In genomic region chrX:47817421-47817820, GRCh38 we compare ENCODE assay signal across 1 cellular context.
TF ChIP-seq lines count a peak whose summit lies in the region.

No MANE protein-coding gene starts in this region.

TF ChIP-seq in K562, 482 proteins besides CTCF, POLR2A, EP300 and RAD21 (continued from another document and continues in another):
- TF ChIP-seq RFX5 (IDR thresholded peaks at IDR 0.05; ENCODE audit: low read depth, low read length) (no peak), TGIF2 (CRISPR knock-in tag; IDR thresholded peaks at IDR 0.05) (no peak), KLF16 (IDR thresholded peaks at IDR 0.05) (peak; percentile 96), SRSF7 (optimal IDR thresholded peaks at IDR 0.05; ENCODE audit: low read depth, low read length) (no peak), TCFL5 (CRISPR knock-in tag; conservative IDR thresholded peaks at IDR 0.05) (no peak; the same call in 1 of the 2 replicates), MAZ (CRISPR knock-in tag; conservative IDR thresholded peaks at IDR 0.05 in 1 of 2, IDR thresholded peaks at IDR 0.05 in 1 of 2) (peak in 1 of 2 experiments; percentile 27; a peak in 1 of 4 replicates), DNMT1 (IDR thresholded peaks at IDR 0.05) (no peak), PTRF (tag; IDR thresholded peaks at IDR 0.05) (no peak), ATF7 (IDR thresholded peaks at IDR 0.05) (no peak), ZSCAN29 (IDR thresholded peaks at IDR 0.05) (no peak), RCOR1 (IDR thresholded peaks at IDR 0.05; ENCODE audit: borderline replicate concordance in 1 of 2, low read depth in 2 of 2, low read length in 2 of 2) (peak; percentile 40 to 91; a peak in 2 of 4 replicates), CBFA2T2 (conservative IDR thresholded peaks at IDR 0.05) (peak; percentile 96), ZBTB1 (CRISPR knock-in tag; IDR thresholded peaks at IDR 0.05; ENCODE audit: borderline replicate concordance, low read depth) (no peak), E2F5 (CRISPR knock-in tag; IDR thresholded peaks at IDR 0.05) (no peak), TAF1 (IDR thresholded peaks at IDR 0.05; ENCODE audit: control insufficient read depth, extremely low read depth, insufficient read depth, low read length, severe bottlenecking) (peak; percentile 32), ARID1B (IDR thresholded peaks at IDR 0.05) (peak; percentile 98), SIN3B (IDR thresholded peaks at IDR 0.05; ENCODE audit: low read depth) (no peak), MTF1 (CRISPR knock-in tag; IDR thresholded peaks at IDR 0.05; ENCODE audit: borderline replicate concordance) (no peak), FIP1L1 (IDR thresholded peaks at IDR 0.05; ENCODE audit: low read depth, low read length, poor library complexity, severe bottlenecking) (no peak), CBX8 (IDR thresholded peaks at IDR 0.05; ENCODE audit: borderline replicate concordance, extremely low read depth, low read depth, low read length, poor library complexity, severe bottlenecking) (no peak), HNRNPUL1 (IDR thresholded peaks at IDR 0.05; ENCODE audit: low read length) (no peak), CLOCK (CRISPR knock-in tag; IDR thresholded peaks at IDR 0.05; ENCODE audit: borderline replicate concordance) (no peak), HOXB6 (CRISPR knock-in tag; IDR thresholded peaks at IDR 0.05; ENCODE audit: borderline replicate concordance) (no peak), GATAD2A (IDR thresholded peaks at IDR 0.05) (no peak; the same call in 1 of the 2 replicates), PURB (CRISPR knock-in tag; IDR thresholded peaks at IDR 0.05; ENCODE audit: low read depth) (no peak), SIRT6 (IDR thresholded peaks at IDR 0.05; ENCODE audit: low read depth, low read length) (no peak)
- TF ChIP-seq, protein P1, sequence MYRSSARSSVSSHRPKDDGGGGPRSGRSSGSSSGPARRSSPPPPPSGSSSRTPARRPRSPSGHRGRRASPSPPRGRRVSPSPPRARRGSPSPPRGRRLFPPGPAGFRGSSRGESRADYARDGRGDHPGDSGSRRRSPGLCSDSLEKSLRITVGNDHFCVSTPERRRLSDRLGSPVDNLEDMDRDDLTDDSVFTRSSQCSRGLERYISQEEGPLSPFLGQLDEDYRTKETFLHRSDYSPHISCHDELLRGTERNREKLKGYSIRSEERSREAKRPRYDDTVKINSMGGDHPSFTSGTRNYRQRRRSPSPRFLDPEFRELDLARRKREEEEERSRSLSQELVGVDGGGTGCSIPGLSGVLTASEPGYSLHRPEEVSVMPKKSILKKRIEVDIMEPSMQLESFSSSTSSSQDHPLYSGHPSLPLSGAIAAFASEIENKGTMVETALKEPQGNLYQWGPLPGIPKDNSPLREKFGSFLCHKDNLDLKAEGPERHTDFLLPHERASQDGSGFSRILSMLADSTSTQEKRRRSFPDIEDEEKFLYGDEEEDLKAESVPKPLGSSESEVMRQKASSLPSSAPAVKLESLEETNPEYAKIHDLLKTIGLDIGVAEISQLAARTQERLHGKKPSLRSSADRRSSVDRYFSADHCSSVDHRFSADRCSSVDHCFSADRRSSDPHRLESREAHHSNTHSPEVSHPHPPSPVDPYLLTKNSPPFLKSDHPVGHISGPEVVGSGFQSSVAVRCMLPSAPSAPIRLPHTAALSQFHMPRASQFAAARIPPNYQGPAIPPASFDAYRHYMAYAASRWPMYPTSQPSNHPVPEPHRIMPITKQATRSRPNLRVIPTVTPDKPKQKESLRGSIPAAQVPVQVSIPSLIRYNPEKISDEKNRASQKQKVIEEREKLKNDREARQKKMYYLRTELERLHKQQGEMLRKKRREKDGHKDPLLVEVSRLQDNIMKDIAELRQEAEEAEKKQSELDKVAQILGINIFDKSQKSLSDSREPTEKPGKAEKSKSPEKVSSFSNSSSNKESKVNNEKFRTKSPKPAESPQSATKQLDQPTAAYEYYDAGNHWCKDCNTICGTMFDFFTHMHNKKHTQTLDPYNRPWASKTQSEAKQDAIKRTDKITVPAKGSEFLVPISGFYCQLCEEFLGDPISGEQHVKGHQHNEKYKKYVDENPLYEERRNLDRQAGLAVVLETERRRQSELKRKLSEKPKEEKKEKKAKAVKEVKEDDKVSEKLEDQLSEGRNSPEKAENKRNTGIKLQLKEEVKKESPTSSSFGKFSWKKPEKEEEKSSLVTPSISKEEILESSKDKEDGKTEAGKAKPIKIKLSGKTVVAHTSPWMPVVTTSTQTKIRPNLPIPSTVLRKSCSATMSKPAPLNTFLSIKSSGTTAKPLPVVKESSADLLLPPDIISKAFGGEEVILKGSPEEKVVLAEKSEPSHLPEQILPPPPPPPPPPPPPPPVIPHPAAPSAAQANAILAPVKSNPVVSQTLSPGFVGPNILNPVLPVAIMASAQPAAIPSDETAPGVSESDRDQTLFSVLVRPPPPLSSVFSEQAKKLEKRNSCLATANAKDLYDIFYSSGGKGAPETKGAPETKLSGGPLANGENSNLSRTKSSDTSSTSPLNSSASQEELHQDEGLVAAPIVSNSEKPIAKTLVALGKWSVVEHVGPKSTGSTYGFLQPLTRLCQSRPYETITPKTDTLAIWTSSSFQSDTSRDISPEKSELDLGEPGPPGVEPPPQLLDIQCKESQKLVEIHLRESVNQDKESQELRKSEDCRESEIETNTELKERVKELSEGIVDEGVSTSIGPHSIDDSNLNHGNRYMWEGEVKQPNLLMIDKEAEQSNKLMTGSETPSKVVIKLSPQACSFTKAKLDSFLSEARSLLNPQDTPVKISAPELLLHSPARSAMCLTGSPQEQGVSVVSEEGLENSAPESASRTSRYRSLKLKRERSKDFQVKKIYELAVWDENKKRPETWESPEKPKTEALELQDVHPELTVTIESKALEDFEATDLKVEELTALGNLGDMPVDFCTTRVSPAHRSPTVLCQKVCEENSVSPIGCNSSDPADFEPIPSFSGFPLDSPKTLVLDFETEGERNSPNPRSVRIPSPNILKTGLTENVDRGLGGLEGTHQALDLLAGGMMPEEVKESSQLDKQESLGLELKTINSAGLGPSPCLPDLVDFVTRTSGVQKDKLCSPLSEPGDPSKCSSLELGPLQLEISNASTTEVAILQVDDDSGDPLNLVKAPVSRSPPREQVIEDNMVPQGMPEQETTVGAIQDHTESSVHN (IDR thresholded peaks at IDR 0.05; ENCODE audit: borderline replicate concordance in 1 of 2, low read depth in 1 of 2), result no peak
- TF ChIP-seq, protein P2, sequence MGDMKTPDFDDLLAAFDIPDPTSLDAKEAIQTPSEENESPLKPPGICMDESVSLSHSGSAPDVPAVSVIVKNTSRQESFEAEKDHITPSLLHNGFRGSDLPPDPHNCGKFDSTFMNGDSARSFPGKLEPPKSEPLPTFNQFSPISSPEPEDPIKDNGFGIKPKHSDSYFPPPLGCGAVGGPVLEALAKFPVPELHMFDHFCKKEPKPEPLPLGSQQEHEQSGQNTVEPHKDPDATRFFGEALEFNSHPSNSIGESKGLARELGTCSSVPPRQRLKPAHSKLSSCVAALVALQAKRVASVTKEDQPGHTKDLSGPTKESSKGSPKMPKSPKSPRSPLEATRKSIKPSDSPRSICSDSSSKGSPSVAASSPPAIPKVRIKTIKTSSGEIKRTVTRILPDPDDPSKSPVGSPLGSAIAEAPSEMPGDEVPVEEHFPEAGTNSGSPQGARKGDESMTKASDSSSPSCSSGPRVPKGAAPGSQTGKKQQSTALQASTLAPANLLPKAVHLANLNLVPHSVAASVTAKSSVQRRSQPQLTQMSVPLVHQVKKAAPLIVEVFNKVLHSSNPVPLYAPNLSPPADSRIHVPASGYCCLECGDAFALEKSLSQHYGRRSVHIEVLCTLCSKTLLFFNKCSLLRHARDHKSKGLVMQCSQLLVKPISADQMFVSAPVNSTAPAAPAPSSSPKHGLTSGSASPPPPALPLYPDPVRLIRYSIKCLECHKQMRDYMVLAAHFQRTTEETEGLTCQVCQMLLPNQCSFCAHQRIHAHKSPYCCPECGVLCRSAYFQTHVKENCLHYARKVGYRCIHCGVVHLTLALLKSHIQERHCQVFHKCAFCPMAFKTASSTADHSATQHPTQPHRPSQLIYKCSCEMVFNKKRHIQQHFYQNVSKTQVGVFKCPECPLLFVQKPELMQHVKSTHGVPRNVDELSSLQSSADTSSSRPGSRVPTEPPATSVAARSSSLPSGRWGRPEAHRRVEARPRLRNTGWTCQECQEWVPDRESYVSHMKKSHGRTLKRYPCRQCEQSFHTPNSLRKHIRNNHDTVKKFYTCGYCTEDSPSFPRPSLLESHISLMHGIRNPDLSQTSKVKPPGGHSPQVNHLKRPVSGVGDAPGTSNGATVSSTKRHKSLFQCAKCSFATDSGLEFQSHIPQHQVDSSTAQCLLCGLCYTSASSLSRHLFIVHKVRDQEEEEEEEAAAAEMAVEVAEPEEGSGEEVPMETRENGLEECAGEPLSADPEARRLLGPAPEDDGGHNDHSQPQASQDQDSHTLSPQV (IDR thresholded peaks at IDR 0.05), result no peak
- TF ChIP-seq, protein P3, sequence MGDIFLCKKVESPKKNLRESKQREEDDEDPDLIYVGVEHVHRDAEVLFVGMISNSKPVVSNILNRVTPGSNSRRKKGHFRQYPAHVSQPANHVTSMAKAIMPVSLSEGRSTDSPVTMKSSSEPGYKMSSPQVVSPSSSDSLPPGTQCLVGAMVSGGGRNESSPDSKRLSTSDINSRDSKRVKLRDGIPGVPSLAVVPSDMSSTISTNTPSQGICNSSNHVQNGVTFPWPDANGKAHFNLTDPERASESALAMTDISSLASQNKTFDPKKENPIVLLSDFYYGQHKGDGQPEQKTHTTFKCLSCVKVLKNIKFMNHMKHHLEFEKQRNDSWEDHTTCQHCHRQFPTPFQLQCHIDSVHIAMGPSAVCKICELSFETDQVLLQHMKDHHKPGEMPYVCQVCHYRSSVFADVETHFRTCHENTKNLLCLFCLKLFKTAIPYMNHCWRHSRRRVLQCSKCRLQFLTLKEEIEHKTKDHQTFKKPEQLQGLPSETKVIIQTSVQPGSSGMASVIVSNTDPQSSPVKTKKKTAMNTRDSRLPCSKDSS (IDR thresholded peaks at IDR 0.05; ENCODE audit: low read depth, partially characterized antibody), result no peak
- TF ChIP-seq, protein P4, sequence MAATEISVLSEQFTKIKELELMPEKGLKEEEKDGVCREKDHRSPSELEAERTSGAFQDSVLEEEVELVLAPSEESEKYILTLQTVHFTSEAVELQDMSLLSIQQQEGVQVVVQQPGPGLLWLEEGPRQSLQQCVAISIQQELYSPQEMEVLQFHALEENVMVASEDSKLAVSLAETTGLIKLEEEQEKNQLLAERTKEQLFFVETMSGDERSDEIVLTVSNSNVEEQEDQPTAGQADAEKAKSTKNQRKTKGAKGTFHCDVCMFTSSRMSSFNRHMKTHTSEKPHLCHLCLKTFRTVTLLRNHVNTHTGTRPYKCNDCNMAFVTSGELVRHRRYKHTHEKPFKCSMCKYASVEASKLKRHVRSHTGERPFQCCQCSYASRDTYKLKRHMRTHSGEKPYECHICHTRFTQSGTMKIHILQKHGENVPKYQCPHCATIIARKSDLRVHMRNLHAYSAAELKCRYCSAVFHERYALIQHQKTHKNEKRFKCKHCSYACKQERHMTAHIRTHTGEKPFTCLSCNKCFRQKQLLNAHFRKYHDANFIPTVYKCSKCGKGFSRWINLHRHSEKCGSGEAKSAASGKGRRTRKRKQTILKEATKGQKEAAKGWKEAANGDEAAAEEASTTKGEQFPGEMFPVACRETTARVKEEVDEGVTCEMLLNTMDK (IDR thresholded peaks at IDR 0.05; ENCODE audit: borderline replicate concordance, insufficient read depth, low read depth, low read length, poor library complexity, severe bottlenecking), result no peak
- TF ChIP-seq, protein P5, sequence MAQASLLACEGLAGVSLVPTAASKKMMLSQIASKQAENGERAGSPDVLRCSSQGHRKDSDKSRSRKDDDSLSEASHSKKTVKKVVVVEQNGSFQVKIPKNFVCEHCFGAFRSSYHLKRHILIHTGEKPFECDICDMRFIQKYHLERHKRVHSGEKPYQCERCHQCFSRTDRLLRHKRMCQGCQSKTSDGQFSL (CRISPR knock-in tag; IDR thresholded peaks at IDR 0.05), result no peak
- TF ChIP-seq, protein P5 (tag; IDR thresholded peaks at IDR 0.05), result no peak
- TF ChIP-seq, protein P6, sequence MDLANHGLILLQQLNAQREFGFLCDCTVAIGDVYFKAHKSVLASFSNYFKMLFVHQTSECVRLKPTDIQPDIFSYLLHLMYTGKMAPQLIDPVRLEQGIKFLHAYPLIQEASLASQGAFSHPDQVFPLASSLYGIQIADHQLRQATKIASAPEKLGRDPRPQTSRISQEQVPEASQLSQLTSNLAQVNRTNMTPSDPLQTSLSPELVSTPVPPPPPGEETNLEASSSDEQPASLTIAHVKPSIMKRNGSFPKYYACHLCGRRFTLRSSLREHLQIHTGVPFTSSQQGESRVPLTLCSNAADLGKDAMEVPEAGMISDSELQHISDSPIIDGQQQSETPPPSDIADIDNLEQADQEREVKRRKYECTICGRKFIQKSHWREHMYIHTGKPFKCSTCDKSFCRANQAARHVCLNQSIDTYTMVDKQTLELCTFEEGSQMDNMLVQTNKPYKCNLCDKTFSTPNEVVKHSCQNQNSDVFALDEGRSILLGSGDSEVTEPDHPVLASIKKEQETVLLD (IDR thresholded peaks at IDR 0.05), result no peak
- TF ChIP-seq, protein P7, sequence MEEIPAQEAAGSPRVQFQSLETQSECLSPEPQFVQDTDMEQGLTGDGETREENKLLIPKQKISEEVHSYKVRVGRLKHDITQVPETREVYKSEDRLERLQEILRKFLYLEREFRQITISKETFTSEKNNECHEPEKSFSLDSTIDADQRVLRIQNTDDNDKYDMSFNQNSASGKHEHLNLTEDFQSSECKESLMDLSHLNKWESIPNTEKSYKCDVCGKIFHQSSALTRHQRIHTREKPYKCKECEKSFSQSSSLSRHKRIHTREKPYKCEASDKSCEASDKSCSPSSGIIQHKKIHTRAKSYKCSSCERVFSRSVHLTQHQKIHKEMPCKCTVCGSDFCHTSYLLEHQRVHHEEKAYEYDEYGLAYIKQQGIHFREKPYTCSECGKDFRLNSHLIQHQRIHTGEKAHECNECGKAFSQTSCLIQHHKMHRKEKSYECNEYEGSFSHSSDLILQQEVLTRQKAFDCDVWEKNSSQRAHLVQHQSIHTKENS (CRISPR knock-in tag; IDR thresholded peaks at IDR 0.05), result no peak
